Comparison of ENCODE assay signal across 24 cellular contexts in the genomic region with DNA sequence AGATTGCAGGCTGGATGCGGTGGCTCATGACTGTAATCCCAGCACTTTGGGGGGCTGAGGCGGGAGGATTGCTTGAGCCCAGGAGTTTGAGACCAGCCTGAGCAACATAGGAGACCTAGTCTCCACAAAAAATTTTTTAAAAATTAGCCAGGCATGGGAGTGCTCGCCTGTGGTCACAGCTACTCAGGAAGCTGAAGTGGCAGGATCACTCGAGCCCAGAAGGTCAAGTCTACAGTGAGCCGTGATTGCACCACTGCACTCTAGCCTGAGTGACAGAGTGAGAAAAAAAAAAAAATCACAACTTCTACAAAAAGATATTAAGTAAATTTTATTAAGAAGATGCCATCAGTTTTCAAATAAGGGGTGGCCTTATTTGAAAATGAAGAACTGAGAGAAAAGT. TPM values are rescaled to one million over a fixed set of nuclear protein-coding genes. Genes with fewer than 3 reads are reported as not detected.
A peak's percentile ranks its signal among the peaks of the same experiment; 100 is the strongest.
DNase-seq lines count a peak whose midpoint lies in the region; ATAC-seq and TF ChIP-seq lines count a peak whose summit lies in the region.
"Had no signal": no experiment of that assay in that cellular context is flagged by ENCODE, and none has a peak within 500 bp of the region (broad histone marks: within the 10 kb centered on the region; RNA-seq: fewer than 3 reads in every experiment).

No MANE protein-coding gene starts in this region.

- no peak overlapping the region for H2AFZ ChIP-seq in mesenchymal stem cell (ENCODE audit: low read depth, low read length)

- H3K27me3 ChIP-seq in colonic mucosa, result no peaks in the 10 kb centered on the region
- peaks cover 0 to 32% of the 10 kb centered on the region in 2 experiments for H3K27me3 ChIP-seq in mesenchymal stem cell (ENCODE audit: control insufficient read depth in 1 of 2, insufficient read depth in 1 of 2, low read length in 2 of 2)
- H3K27me3 ChIP-seq in upper lobe of right lung, result no peaks in the 10 kb centered on the region
- no peaks in the 10 kb centered on the region for H3K27me3 ChIP-seq in A673 (replicated peaks; ENCODE audit: insufficient read depth, low read depth, low read length, poor library complexity)

- WGBS in mesenchymal stem cell, result 85% methylated on average over 3 of the region's 5 CpGs

- H2AK5ac ChIP-seq in mesenchymal stem cell (ENCODE audit: low read length, severe bottlenecking), result no peak overlapping the region

- no peaks in the 10 kb centered on the region for H3K36me3 ChIP-seq in colonic mucosa
- H3K36me3 ChIP-seq in mesenchymal stem cell (ENCODE audit: control insufficient read depth in 1 of 2, insufficient read depth in 2 of 2, low read depth in 1 of 2, low read length in 2 of 2), result no peaks in the 10 kb centered on the region
- no peaks in the 10 kb centered on the region for H3K36me3 ChIP-seq in upper lobe of right lung
- no peaks in the 10 kb centered on the region for H3K36me3 ChIP-seq in A673 (ENCODE audit: insufficient read depth, low read length, poor library complexity, severe bottlenecking)

- no peak for TF ChIP-seq CTCF in colonic mucosa (IDR thresholded peaks at IDR 0.05)
- TF ChIP-seq CTCF in upper lobe of right lung (IDR thresholded peaks at IDR 0.05), result no peak
- TF ChIP-seq CTCF in A673 (conservative IDR thresholded peaks at IDR 0.05; ENCODE audit: low read depth, low read length), result no peak

- H3K9me3 ChIP-seq in colonic mucosa (no peaks in the 10 kb centered on the region), mesenchymal stem cell (ENCODE audit: control insufficient read depth, low read length) (no peaks in the 10 kb centered on the region), upper lobe of right lung (no peaks in the 10 kb centered on the region), A673 (ENCODE audit: low read depth, low read length, poor library complexity, severe bottlenecking) (no peaks in the 10 kb centered on the region)

- H3K79me1 ChIP-seq in mesenchymal stem cell (replicated peaks; ENCODE audit: low read length, poor library complexity, severe bottlenecking), result no peaks in the 10 kb centered on the region

- ATAC-seq in upper lobe of right lung, result peak; percentile 78
- no peak for ATAC-seq in GM21723 (IDR thresholded peaks at IDR 0.05; ENCODE audit: unreplicated experiment)
- ATAC-seq: PC-3 had no signal

- intact Hi-C loops in colonic mucosa (cut with DNase I), result no loop called here
- intact Hi-C loops in upper lobe of right lung (cut with DNase I), result no loop called here
- intact Hi-C loops in A673 (cut with micrococcal nuclease; ENCODE audit: unreplicated experiment), result no loop called here

- H3K4me3 ChIP-seq in colonic mucosa (no peak overlapping the region), mesenchymal stem cell (ENCODE audit: insufficient read depth in 1 of 2, low read depth in 1 of 2, low read length in 2 of 2) (no peak overlapping the region), upper lobe of right lung (no peak overlapping the region), A673 (ENCODE audit: low read depth, low read length, poor library complexity, severe bottlenecking) (no peak overlapping the region)

- H2BK12ac ChIP-seq in mesenchymal stem cell (ENCODE audit: low read length in 2 of 2), result no peak overlapping the region

- H3K9ac ChIP-seq in colonic mucosa (ENCODE audit: low read depth in 2 of 2, low read length in 2 of 2) (no peak overlapping the region), mesenchymal stem cell (ENCODE audit: low read length) (no peak overlapping the region)

- no peak overlapping the region for H3K18ac ChIP-seq in mesenchymal stem cell (ENCODE audit: low read depth in 1 of 2, low read length in 2 of 2)

- H3K4me1 ChIP-seq in colonic mucosa (peaks cover 7% of the 10 kb centered on the region), mesenchymal stem cell (ENCODE audit: control insufficient read depth, insufficient read depth, low read depth, low read length) (peaks cover 6% of the 10 kb centered on the region), upper lobe of right lung (peaks cover 15% of the 10 kb centered on the region), A673 (ENCODE audit: insufficient read depth, low read length, poor library complexity, severe bottlenecking) (peaks cover 6% of the 10 kb centered on the region)

- H3K27ac ChIP-seq in colonic mucosa (no peak overlapping the region), mesenchymal stem cell (ENCODE audit: low read length, poor library complexity, severe bottlenecking) (no peak overlapping the region), upper lobe of right lung (peak overlapping the region; percentile 61), A673 (ENCODE audit: low read depth, low read length, poor library complexity, severe bottlenecking) (no peak overlapping the region)
- H3K27ac ChIP-seq: 22Rv1, HL-60 had no signal

- no peak overlapping the region for H2BK120ac ChIP-seq in mesenchymal stem cell (ENCODE audit: low read depth, low read length)

- H2BK5ac ChIP-seq in mesenchymal stem cell (ENCODE audit: low read depth, low read length, poor library complexity, severe bottlenecking), result no peak overlapping the region

- no peak overlapping the region for H4K91ac ChIP-seq in mesenchymal stem cell (ENCODE audit: low read length)

- no peak overlapping the region for H2BK15ac ChIP-seq in mesenchymal stem cell (ENCODE audit: low read depth, poor library complexity, severe bottlenecking)

- BruUV-seq in A673 (replicated peaks; lab: Mats Ljungman, UMichigan), result no TSS peak

- DNase-seq in NOMO-1 treated with DMSO at 0.1 percent for 48 hours (lab: John Stamatoyannopoulos, UW; ENCODE audit: unreplicated experiment), result peak; percentile 18
- no peak for DNase-seq in NOMO-1 treated with dmso at 0.1 percent for 144 hours (lab: John Stamatoyannopoulos, UW; ENCODE audit: unreplicated experiment)
- DNase-seq in colonic mucosa, result peak; percentile 18
- DNase-seq in mesenchymal stem cell, result peak; percentile 16
- DNase-seq in upper lobe of right lung, result no peak
- DNase-seq in AG08395 (ENCODE audit: low spot score), result no peak
- no peak for DNase-seq in A673 (ENCODE audit: low spot score)
- DNase-seq: DMS79, GOT3, HCEC 1CT, KG1, NCI-H1694, NCI-H2081, NCI-H2171, NCI-H345, NCI-H524, NCI-H774, PC-3, Right ventricle myocardium superior had no signal

- H3K23ac ChIP-seq in mesenchymal stem cell (ENCODE audit: low read length in 2 of 2), result no peak overlapping the region

- CTCF ChIA-PET in A673 (lab: Charles Lee), result no interaction called here

- POLR2A ChIA-PET in A673 (lab: Charles Lee; ENCODE audit: low non-redundant PET), result no interaction called here

- H3K14ac ChIP-seq in mesenchymal stem cell (ENCODE audit: low read length in 2 of 2), result no peak overlapping the region

- H3K4ac ChIP-seq in mesenchymal stem cell (ENCODE audit: low read depth in 1 of 2, low read length in 2 of 2), result no peak overlapping the region

- no peak overlapping the region for H4K8ac ChIP-seq in mesenchymal stem cell (ENCODE audit: low read length)

- H3K4me2 ChIP-seq in mesenchymal stem cell (ENCODE audit: low read length, poor library complexity, severe bottlenecking), result no peak overlapping the region

RNA-seq across cellular contexts. Expression of a gene that starts 11.9 kb away (rescaled TPM):
- total RNA-seq in colonic mucosa (under 1 TPM; 0.24 to 0.27 TPM), upper lobe of right lung (not detected), A673 (2021) (not detected in 2 replicates)
- polyA plus RNA-seq in mesenchymal stem cell (2013, experiment 1 of 2), result not detected
- not detected for polyA plus RNA-seq in mesenchymal stem cell (2013, experiment 2 of 2)
- total RNA-seq: Right ventricle myocardium superior, RPMI7951, SK-MEL-5 had no signal

RNA-seq across cellular contexts. Expression of a gene that starts 50.2 kb away (rescaled TPM):
- total RNA-seq in colonic mucosa (10 to 100 TPM; 27.7 to 30.2 TPM), upper lobe of right lung (104 TPM), A673 (2021) (not detected in 2 replicates)
- not detected for polyA plus RNA-seq in mesenchymal stem cell (2013, experiment 1 of 2)
- not detected for polyA plus RNA-seq in mesenchymal stem cell (2013, experiment 2 of 2)
- total RNA-seq: RPMI7951, SK-MEL-5 had no signal

Comparison
In these comparisons a context has a peak if more than half of its experiments do, and no peak if none do; other contexts are left out.
1. DNase-seq: peak in NOMO-1 treated with DMSO at 0.1 percent for 48 hours (single experiment), colonic mucosa (single experiment) and mesenchymal stem cell (single experiment); none in NOMO-1 treated with dmso at 0.1 percent for 144 hours (single experiment), upper lobe of right lung (single experiment), AG08395 (single experiment) and A673 (single experiment).
2. RNA of a gene that starts 50.2 kb away (total RNA-seq): 104 TPM in upper lobe of right lung (single experiment) and 27.7 to 30.2 TPM in colonic mucosa; not detected in A673; every median in the first group is over 10 times any median in the second.